ENCODE assay signal across 22 cellular contexts in the genomic region with DNA sequence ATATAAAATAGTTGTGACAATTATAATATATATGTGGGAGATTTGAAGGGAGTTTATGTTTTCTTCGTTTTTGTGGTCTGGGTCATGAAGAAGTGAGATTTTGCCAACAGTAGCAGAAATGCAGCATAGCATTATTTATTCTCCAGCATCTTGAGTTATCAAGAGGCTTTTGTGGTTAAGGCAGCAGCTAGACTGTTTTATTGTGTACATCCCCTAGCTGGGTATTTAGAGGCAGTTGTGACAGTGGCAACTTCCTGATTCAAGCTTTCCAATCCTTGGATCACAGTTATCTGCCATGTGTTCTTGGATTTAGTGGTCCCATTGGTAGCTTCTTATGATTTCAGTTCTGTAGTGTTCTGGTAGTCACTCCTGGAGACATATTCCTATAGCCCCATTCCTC. TPM values are rescaled to one million over a fixed set of nuclear protein-coding genes. Genes with fewer than 3 reads are reported as not detected.
DNase-seq lines count a peak whose midpoint lies in the region; ATAC-seq, FAIRE-seq and TF ChIP-seq lines count a peak whose summit lies in the region.
"Had no signal": no experiment of that assay in that cellular context is flagged by ENCODE, and none has a peak within 500 bp of the region (broad histone marks: within the 10 kb centered on the region; RNA-seq: fewer than 3 reads in every experiment).

No MANE protein-coding gene starts in this region.

- H3K27ac Mint-ChIP-seq in H9, result no peak overlapping the region; a peak in 1 of 7 replicates
- H3K27ac Mint-ChIP-seq: activated CD4-positive, alpha-beta memory T cell treated with anti-CD3 and anti-CD28 coated beads, Interleukin-2, amount 10 ng/mL, durations not matched to agents 7 days and 5 days; T-helper 1 cell treated with Interleukin-12 subunit alpha and Interleukin-12 subunit beta and Interleukin-4 antibody, amounts not matched to agents 30 μg/mL and 1 μg/mL, for 36 hours had no signal

- H3K14ac ChIP-seq in H9 (ENCODE audit: insufficient read depth, low read length), result no peak overlapping the region

- no peak overlapping the region for H2BK12ac ChIP-seq in H9 (ENCODE audit: insufficient read length, low read depth, low read length)

- H3K4me2 ChIP-seq in BLaER1 treated with 17β-estradiol and CSF1 and Interleukin-3, amounts not matched to agents 10 nM and 100 nM, result peak overlapping the region in 7 of 11 experiments; percentile 11 to 52 (median 30); a peak in 12 of 22 replicates
- H3K4me2 ChIP-seq in DND-41 (ENCODE audit: insufficient read depth, low read length), result no peak overlapping the region
- no peak overlapping the region for H3K4me2 ChIP-seq in keratinocyte (ENCODE audit: control insufficient read depth, extremely low read depth, insufficient read depth, low read depth, low read length)
- H3K4me2 ChIP-seq in H9 (ENCODE audit: insufficient read depth, insufficient read length, low read length), result no peak overlapping the region

- H3K4me1 ChIP-seq in BLaER1 treated with 17β-estradiol and CSF1 and Interleukin-3, amounts not matched to agents 10 nM and 100 nM, result peaks cover 22 to 50% (median 33%) of the 10 kb centered on the region in 10 experiments
- H3K4me1 ChIP-seq in DND-41 (ENCODE audit: insufficient read depth, low read length) (no peaks in the 10 kb centered on the region), keratinocyte (ENCODE audit: control insufficient read depth, extremely low read depth, insufficient read depth, low read length) (no peaks in the 10 kb centered on the region), H9 (ENCODE audit: insufficient read depth, low read length) (no peaks in the 10 kb centered on the region), suprapubic skin (peaks cover 19% of the 10 kb centered on the region)

- no peak overlapping the region for H2BK20ac ChIP-seq in H9 (ENCODE audit: low read depth, low read length, poor library complexity, severe bottlenecking)

- no peaks in the 10 kb centered on the region for H3K9me1 ChIP-seq in keratinocyte (ENCODE audit: control insufficient read depth, extremely low read depth, insufficient read depth, low read length)

- H3K36me3 ChIP-seq in BLaER1 treated with 17β-estradiol and CSF1 and Interleukin-3, amounts not matched to agents 10 nM and 100 nM, result peaks cover 18 to 81% (median 60%) of the 10 kb centered on the region in 11 experiments
- H3K36me3 ChIP-seq in DND-41 (ENCODE audit: insufficient read depth, low read length) (peaks cover 16% of the 10 kb centered on the region), SK-N-MC (ENCODE audit: insufficient read depth, low read length) (peaks cover 18% of the 10 kb centered on the region), keratinocyte (ENCODE audit: control insufficient read depth in 2 of 2, extremely low read depth in 1 of 2, insufficient read depth in 2 of 2, low read length in 2 of 2) (no peaks in the 10 kb centered on the region), suprapubic skin (no peaks in the 10 kb centered on the region)

- H3K79me2 ChIP-seq in DND-41 (ENCODE audit: insufficient read depth, low read length) (peaks cover 99% of the 10 kb centered on the region), keratinocyte (ENCODE audit: control insufficient read depth, insufficient read depth, low read length) (peaks cover 97% of the 10 kb centered on the region), H9 (ENCODE audit: insufficient read depth, low read length) (peaks cover 29% of the 10 kb centered on the region; the same call in 1 of the 2 replicates)

- no peak overlapping the region for H2BK15ac ChIP-seq in H9 (ENCODE audit: low read depth, low read length)

- no peak overlapping the region for H2BK5ac ChIP-seq in H9 (ENCODE audit: insufficient read length, low read length)

- no peaks in the 10 kb centered on the region for H3K23me2 ChIP-seq in H9 (ENCODE audit: insufficient read length, low read depth, low read length, poor library complexity, severe bottlenecking)

- peak overlapping the region in 1 of 11 experiments; percentile 9; a peak in 1 of 22 replicates for H3K9ac ChIP-seq in BLaER1 treated with 17β-estradiol and CSF1 and Interleukin-3, amounts not matched to agents 10 nM and 100 nM
- no peak overlapping the region for H3K9ac ChIP-seq in DND-41 (ENCODE audit: low read depth, low read length)
- no peak overlapping the region for H3K9ac ChIP-seq in SK-N-MC (ENCODE audit: insufficient read length)
- no peak overlapping the region for H3K9ac ChIP-seq in keratinocyte (ENCODE audit: control insufficient read depth, extremely low read depth, insufficient read depth, low read length)
- no peak overlapping the region for H3K9ac ChIP-seq in H9 (ENCODE audit: extremely low read depth, insufficient read length, low read length)

- no peak overlapping the region for H3K18ac ChIP-seq in H9 (ENCODE audit: insufficient read length, low read depth, low read length)

- H2AK5ac ChIP-seq in H9 (ENCODE audit: insufficient read length, low read length), result no peak overlapping the region

- H3K4me3 Mint-ChIP-seq in H9, result no peak overlapping the region
- H3K4me3 Mint-ChIP-seq: activated CD4-positive, alpha-beta memory T cell treated with anti-CD3 and anti-CD28 coated beads, Interleukin-2, amount 10 ng/mL, durations not matched to agents 7 days and 5 days; nephron; T-helper 1 cell treated with Interleukin-12 subunit alpha and Interleukin-12 subunit beta and Interleukin-4 antibody, amounts not matched to agents 30 μg/mL and 1 μg/mL, for 36 hours had no signal

- 100% methylated on average over 1 of the region's 1 CpG for WGBS in H9 (ENCODE audit: extremely low coverage, insufficient read length, low lambda C conversion rate)
- WGBS in suprapubic skin, result 46% methylated on average over 1 of the region's 1 CpG

- peaks cover 93 to 100% (median 100%) of the 10 kb centered on the region in 11 experiments for H4K20me1 ChIP-seq in BLaER1 treated with 17β-estradiol and CSF1 and Interleukin-3, amounts not matched to agents 10 nM and 100 nM
- H4K20me1 ChIP-seq in DND-41 (ENCODE audit: insufficient read depth, low read length), result peaks cover 51% of the 10 kb centered on the region
- peaks cover 10% of the 10 kb centered on the region for H4K20me1 ChIP-seq in keratinocyte (ENCODE audit: control insufficient read depth, extremely low read depth, insufficient read depth, low read length)
- H4K20me1 ChIP-seq in H9 (ENCODE audit: control insufficient read depth, insufficient read depth, insufficient read length), result no peaks in the 10 kb centered on the region

- no peak overlapping the region for H3K4ac ChIP-seq in H9 (ENCODE audit: low read depth, low read length)

- no peaks in the 10 kb centered on the region for H3K9me3 Mint-ChIP-seq in H9
- H3K9me3 Mint-ChIP-seq: activated CD4-positive, alpha-beta memory T cell treated with anti-CD3 and anti-CD28 coated beads, Interleukin-2, amount 10 ng/mL, durations not matched to agents 7 days and 5 days; nephron; T-helper 1 cell treated with Interleukin-12 subunit alpha and Interleukin-12 subunit beta and Interleukin-4 antibody, amounts not matched to agents 30 μg/mL and 1 μg/mL, for 36 hours had no signal

- H3T11ph ChIP-seq in H9 (ENCODE audit: low read length), result no peak overlapping the region

- H4K91ac ChIP-seq in H9 (ENCODE audit: insufficient read length, low read depth, low read length), result no peak overlapping the region

- TF ChIP-seq CTCF in DND-41 (IDR thresholded peaks at IDR 0.05; ENCODE audit: borderline replicate concordance, extremely low read depth, low read length, poor library complexity, severe bottlenecking) (no peak), keratinocyte (optimal IDR thresholded peaks at IDR 0.05 in 1 of 3, IDR thresholded peaks at IDR 0.05 in 1 of 3, conservative IDR thresholded peaks at IDR 0.05 in 1 of 3; ENCODE audit: extremely low read depth in 1 of 3, insufficient read depth in 2 of 3, low read length in 3 of 3) (no peak), H9 (conservative IDR thresholded peaks at IDR 0.05) (no peak), suprapubic skin (IDR thresholded peaks at IDR 0.05) (no peak)

- no peak overlapping the region for H3K23ac ChIP-seq in H9 (ENCODE audit: insufficient read length, low read depth, low read length)

- dilution Hi-C loops in keratinocyte (cut with MboI; ENCODE audit: extremely low pct_ligation_motif_present, low sequenced_read_pairs), result no loop called here

- peaks cover 9 to 11% (median 9%) of the 10 kb centered on the region in 3 experiments for H3K36me3 Mint-ChIP-seq in H9 (ENCODE audit: insufficient read depth in 1 of 3, low read depth in 3 of 3)

- H3K4me3 ChIP-seq in BLaER1 treated with 17β-estradiol and CSF1 and Interleukin-3, amounts not matched to agents 10 nM and 100 nM, result no peak overlapping the region
- H3K4me3 ChIP-seq in DND-41 (ENCODE audit: low read depth in 1 of 2, low read length in 2 of 2), result no peak overlapping the region
- peak overlapping the region; percentile 46 for H3K4me3 ChIP-seq in SK-N-MC
- H3K4me3 ChIP-seq in keratinocyte (ENCODE audit: control insufficient read depth in 2 of 3, extremely low read depth in 1 of 3, insufficient read depth in 2 of 3, low read depth in 1 of 3, low read length in 3 of 3), result no peak overlapping the region
- H3K4me3 ChIP-seq in suprapubic skin, result no peak overlapping the region
- H3K4me3 ChIP-seq: heart left ventricle, psoas muscle had no signal

- TF ChIP-seq POLR2A in suprapubic skin (IDR thresholded peaks at IDR 0.05), result no peak

- no peak overlapping the region for H4K8ac ChIP-seq in H9 (replicated peaks; ENCODE audit: insufficient read length, low read depth, low read length)

- ATAC-seq in DND-41 (ENCODE audit: insufficient read depth, low read depth) (0 out of 3 replicates have a peak, but pooled peaks have one; percentile 39), HG02610 (IDR thresholded peaks at IDR 0.05; ENCODE audit: unreplicated experiment) (no peak), HG02840 (IDR thresholded peaks at IDR 0.05; ENCODE audit: low FRiP score, unreplicated experiment) (no peak)

- no peak overlapping the region for H2BK120ac ChIP-seq in H9 (ENCODE audit: low read depth, low read length, poor library complexity, severe bottlenecking)

- H3K27ac ChIP-seq in BLaER1 treated with 17β-estradiol and CSF1 and Interleukin-3, amounts not matched to agents 10 nM and 100 nM, result peak overlapping the region in 1 of 11 experiments; percentile 20; a peak in 1 of 22 replicates
- peak overlapping the region; percentile 5; the same call in 1 of the 2 replicates for H3K27ac ChIP-seq in DND-41 (ENCODE audit: low read length)
- peak overlapping the region; percentile 82 for H3K27ac ChIP-seq in SK-N-MC
- no peak overlapping the region for H3K27ac ChIP-seq in keratinocyte (ENCODE audit: control insufficient read depth, insufficient read depth, low read length)
- no peak overlapping the region for H3K27ac ChIP-seq in H9 (ENCODE audit: insufficient read length, low read depth, low read length)
- no peak overlapping the region for H3K27ac ChIP-seq in suprapubic skin
- H3K27ac ChIP-seq: heart left ventricle, psoas muscle had no signal

- H4K5ac ChIP-seq in H9 (ENCODE audit: insufficient read length, low read depth, low read length), result no peak overlapping the region

- no peak for TF ChIP-seq EP300 in suprapubic skin (IDR thresholded peaks at IDR 0.05)

- H3K27me3 Mint-ChIP-seq in H9 (ENCODE audit: low read depth), result no peaks in the 10 kb centered on the region
- H3K27me3 Mint-ChIP-seq: activated CD4-positive, alpha-beta memory T cell treated with anti-CD3 and anti-CD28 coated beads, Interleukin-2, amount 10 ng/mL, durations not matched to agents 7 days and 5 days had no signal

- H3K4me1 Mint-ChIP-seq in H9, result peaks cover 0 to 9% of the 10 kb centered on the region in 2 experiments; a peak in 2 of 4 replicates
- H3K4me1 Mint-ChIP-seq: nephron had no signal

- H3K9me3 ChIP-seq in BLaER1 treated with 17β-estradiol and CSF1 and Interleukin-3, amounts not matched to agents 10 nM and 100 nM (replicated peaks in 1 of 11), result no peaks in the 10 kb centered on the region; a peak in 1 of 22 replicates
- H3K9me3 ChIP-seq in DND-41 (ENCODE audit: insufficient read depth, low read length, severe bottlenecking), result no peaks in the 10 kb centered on the region
- no peaks in the 10 kb centered on the region for H3K9me3 ChIP-seq in SK-N-MC (ENCODE audit: low read depth, low read length)
- H3K9me3 ChIP-seq in keratinocyte (ENCODE audit: control insufficient read depth, low read depth, low read length), result no peaks in the 10 kb centered on the region
- no peaks in the 10 kb centered on the region for H3K9me3 ChIP-seq in H9 (ENCODE audit: control insufficient read depth, low read depth, low read length)
- H3K9me3 ChIP-seq in suprapubic skin, result no peaks in the 10 kb centered on the region
- H3K9me3 ChIP-seq: heart left ventricle, psoas muscle had no signal

- H2AFZ ChIP-seq in DND-41 (ENCODE audit: low read depth, low read length) (no peak overlapping the region), keratinocyte (ENCODE audit: control insufficient read depth, low read length) (no peak overlapping the region), H9 (ENCODE audit: low read length) (no peak overlapping the region)

- no peaks in the 10 kb centered on the region for H3K27me3 ChIP-seq in BLaER1 treated with 17β-estradiol and CSF1 and Interleukin-3, amounts not matched to agents 10 nM and 100 nM
- H3K27me3 ChIP-seq in DND-41 (ENCODE audit: insufficient read depth, low read length, poor library complexity), result no peaks in the 10 kb centered on the region
- no peaks in the 10 kb centered on the region for H3K27me3 ChIP-seq in keratinocyte (ENCODE audit: control insufficient read depth, extremely low read depth, insufficient read depth, low read length)
- no peaks in the 10 kb centered on the region for H3K27me3 ChIP-seq in H9 (ENCODE audit: insufficient read depth, low read length)
- H3K27me3 ChIP-seq in suprapubic skin, result no peaks in the 10 kb centered on the region
- H3K27me3 ChIP-seq: heart left ventricle had no signal

- peak; percentile 55 for FAIRE-seq in keratinocyte (lab: Jason Lieb, UNC)
- FAIRE-seq: islet of Langerhans had no signal

- DNase-seq in DND-41 (no peak), SK-N-MC (ENCODE audit: low read depth, low spot score) (peak; percentile 47), keratinocyte (ENCODE audit: low read depth, low spot score) (no peak), H9 (no peak), suprapubic skin (ENCODE audit: low spot score in 2 of 2) (no peak)
- DNase-seq: activated CD4-positive, alpha-beta memory T cell treated with anti-CD3 and anti-CD28 coated beads, Interleukin-2, amount 10 ng/mL, durations not matched to agents 7 days and 5 days; amniotic stem cell; Calu3; effector CD8-positive, alpha-beta T cell; heart left ventricle; mammary epithelial cell; NCI-H187; NCI-H524; psoas muscle; Right ventricle myocardium superior; stimulated activated CD8-positive, alpha-beta memory T cell treated with anti-CD3 and anti-CD28 coated beads, Interleukin-4, amount 100 ng/mL, for 48 hours had no signal

- no peak overlapping the region for H3K56ac ChIP-seq in H9 (ENCODE audit: insufficient read length, low read depth, low read length)

- H3K79me1 ChIP-seq in H9 (ENCODE audit: insufficient read depth, low read depth, low read length, poor library complexity, severe bottlenecking), result peaks cover 16% of the 10 kb centered on the region

RNA-seq across cellular contexts. Expression of a gene that starts 29.0 kb away (rescaled TPM):
- 46.9 to 70.6 TPM (median 50.6 TPM) in 3 replicates for polyA plus RNA-seq in keratinocyte
- 111 TPM for polyA plus RNA-seq in keratinocyte (2011; ENCODE audit: low read depth)
- polyA plus RNA-seq in keratinocyte (2011; cell fraction: cytosol; rRNA removed), result 35.0 and 71.0 TPM in 2 replicates
- polyA plus RNA-seq in keratinocyte (2011; cell fraction: nucleus; rRNA removed), result 68.3 and 71.7 TPM in 2 replicates
- polyA plus RNA-seq in keratinocyte (2012; ENCODE audit: low replicate concordance), result 51.0 and 51.5 TPM in 2 replicates
- polyA minus RNA-seq in keratinocyte, result 73.3 to 163 TPM (median 117 TPM) in 3 replicates
- polyA minus RNA-seq in keratinocyte (2011; cell fraction: cytosol; rRNA and poly(A)+ RNA removed), result 53.3 TPM
- polyA minus RNA-seq in keratinocyte (2011; cell fraction: nucleus; rRNA and poly(A)+ RNA removed), result 40.6 and 131 TPM in 2 replicates
- 158 and 161 TPM in 2 replicates for total RNA-seq in H9 (2021)
- total RNA-seq in suprapubic skin, result 10 to 100 TPM; 73.1 to 84.8 (median 78.0) TPM

Comparison
In these comparisons a context has a peak if more than half of its experiments do, and no peak if none do; other contexts are left out.
1. H3K27ac ChIP-seq: peak in DND-41 (single experiment) and SK-N-MC (single experiment); none in keratinocyte (single experiment), H9 (single experiment) and suprapubic skin (single experiment).
2. H3K4me2 ChIP-seq: peak in BLaER1 treated with 17β-estradiol and CSF1 and Interleukin-3, amounts not matched to agents 10 nM and 100 nM (7 of 11); none in DND-41 (single experiment), keratinocyte (single experiment) and H9 (single experiment).